Comparison of ENCODE assay signal across 8 cellular contexts in genomic region chr11:36289226-36289852, GRCh38. TPM values are rescaled to one million over a fixed set of nuclear protein-coding genes. Genes with fewer than 3 reads are reported as not detected.
A peak's percentile ranks its signal among the peaks of the same experiment; 100 is the strongest.
DNase-seq lines count a peak whose midpoint lies in the region; ATAC-seq and TF ChIP-seq lines count a peak whose summit lies in the region.

COMMD9 (minus strand) TSS chr11:36289424; CDS start chr11:36289412, 12 bp downstream.

- H3K27me3 Mint-ChIP-seq in activated naive CD8-positive, alpha-beta T cell = no peaks in the 10 kb centered on the region

- H3K27ac ChIP-seq in testis = peak within 1 kb of the TSS in 1 of 2 donors; percentile 45

- H3K9me3 ChIP-seq in testis = no peaks in the 10 kb centered on the region

- no peaks in the 10 kb centered on the region for H3K36me3 ChIP-seq in testis (ENCODE audit: low read depth, missing control alignments)

- no peaks in the 10 kb centered on the region for H3K27me3 ChIP-seq in testis

- peak within 1 kb of the TSS; percentile 91 for H3K27ac Mint-ChIP-seq in activated naive CD8-positive, alpha-beta T cell

- no peaks in the 10 kb centered on the region for H3K9me3 Mint-ChIP-seq in activated naive CD8-positive, alpha-beta T cell (ENCODE audit: low read depth)

- H3K36me3 Mint-ChIP-seq in activated naive CD8-positive, alpha-beta T cell = no peaks in the 10 kb centered on the region

- peaks cover 10% of the 10 kb centered on the region for H3K4me1 ChIP-seq in testis

- WGBS in testis, 2 donors = 1 to 2% methylated on average over 26 to 31 of the region's 31 CpGs

- peak; percentile 84 for DNase-seq in NCI-H1092 treated with DMSO at 0.1 percent for 48 hours (lab: John Stamatoyannopoulos, UW)
- DNase-seq in SKM-1 (lab: John Stamatoyannopoulos, UW; ENCODE audit: unreplicated experiment) = peak; percentile 89
- DNase-seq in glomerular visceral epithelial cell (ENCODE audit: extremely low spot score) = peak; percentile 90
- DNase-seq in omental fat pad (ENCODE audit: low spot score) = peak; percentile 92
- DNase-seq in testis = peak; percentile 98

- no peak for TF ChIP-seq CTCF in omental fat pad (IDR thresholded peaks at IDR 0.05)
- TF ChIP-seq CTCF in testis (IDR thresholded peaks at IDR 0.05) = no peak

- intact Hi-C loops in testis (cut with DNase I; ENCODE audit: low total_unique reads) = no loop called here

- no peak for TF ChIP-seq POLR2A in testis (IDR thresholded peaks at IDR 0.05)

- H3K4me3 ChIP-seq in GM08714 (ENCODE audit: low read length) = peak within 1 kb of the TSS; percentile 95
- peak within 1 kb of the TSS; percentile 58 to 71 for H3K4me3 ChIP-seq in testis

- peaks cover 42% of the 10 kb centered on the region for H3K4me1 Mint-ChIP-seq in activated naive CD8-positive, alpha-beta T cell (ENCODE audit: low read depth)

- ATAC-seq in HG02610 (IDR thresholded peaks at IDR 0.05; ENCODE audit: unreplicated experiment) (peak; percentile 98), omental fat pad (ENCODE audit: low FRiP score) (peak; percentile 97)

- peak within 1 kb of the TSS; percentile 98 for H3K4me3 Mint-ChIP-seq in activated naive CD8-positive, alpha-beta T cell

RNA-seq across cellular contexts. Expression of gene COMMD9, which starts in this region (rescaled TPM):
- total RNA-seq in omental fat pad (10 to 100 TPM; 37.3 to 52.6 (median 41.6) TPM), testis (10 to 100 TPM; 42.7 to 58.2 TPM)
- polyA plus RNA-seq in testis (ENCODE audit: insufficient read depth, low read depth, low replicate concordance) = 73.9 TPM
